8 cellular contexts compared by ENCODE assay signal in the genomic region with DNA sequence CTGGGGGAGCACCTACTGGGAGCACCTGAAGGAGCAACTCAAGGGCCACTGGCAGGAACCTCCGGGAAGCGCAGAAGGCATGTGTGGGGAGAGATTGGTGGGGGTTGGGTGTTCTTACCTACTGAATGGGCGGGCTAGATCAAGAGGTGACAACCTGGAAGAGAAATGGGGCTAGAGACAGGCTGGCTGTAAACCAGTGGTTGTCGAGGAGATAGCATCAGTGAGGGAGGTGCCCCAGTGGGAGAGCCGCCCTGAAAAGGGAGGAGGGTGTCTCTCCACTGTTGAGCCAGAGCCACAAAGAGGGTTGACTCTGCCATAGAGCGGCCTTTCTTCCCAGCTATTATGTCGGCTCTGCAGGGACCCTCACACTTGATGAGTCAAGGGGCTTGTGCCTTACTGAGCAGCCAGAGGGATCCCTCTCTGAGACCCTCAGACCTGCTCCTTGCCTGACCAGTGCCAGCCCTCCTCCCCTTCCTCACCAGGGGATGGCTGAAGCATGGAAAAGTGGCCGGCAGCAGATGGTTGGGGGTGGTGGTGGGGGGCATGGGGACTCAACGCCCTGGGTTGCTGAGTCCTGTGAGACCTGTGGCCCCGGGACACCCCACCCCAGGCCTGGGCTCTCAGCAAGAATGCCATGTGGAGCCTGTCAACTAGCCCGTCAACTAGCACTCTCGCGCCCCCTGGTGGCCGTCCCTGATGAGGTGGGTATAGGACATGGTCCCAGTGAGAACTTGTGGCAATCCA. TPM values are rescaled to one million over a fixed set of nuclear protein-coding genes. Genes with fewer than 3 reads are reported as not detected.
A peak's percentile ranks its signal among the peaks of the same experiment; 100 is the strongest.
DNase-seq lines count a peak whose midpoint lies in the region; ATAC-seq and TF ChIP-seq lines count a peak whose summit lies in the region.

No MANE protein-coding gene starts in this region.

- no peak overlapping the region for H3K27ac ChIP-seq in smooth muscle cell (ENCODE audit: low read depth)

- no peak overlapping the region for H2AFZ ChIP-seq in smooth muscle cell (ENCODE audit: low read depth)

- H3F3A ChIP-seq in smooth muscle cell (ENCODE audit: low read depth): no peaks in the 10 kb centered on the region

- in situ Hi-C loops in astrocyte of the spinal cord (cut with HindIII; ENCODE audit: low sequenced_read_pairs): no loop called here

- no peaks in the 10 kb centered on the region for H3K4me1 ChIP-seq in smooth muscle cell (ENCODE audit: low read depth)

- H3K4me3 ChIP-seq in astrocyte of the spinal cord (ENCODE audit: low read depth, low read length) (no peak overlapping the region), smooth muscle cell (no peak overlapping the region)

- DNase-seq in GM10266 (ENCODE audit: extremely low spot score): peak; percentile 81
- DNase-seq in NCI-H2081 treated with DMSO at 0.1 percent for 48 hours (lab: John Stamatoyannopoulos, UW): peak; percentile 27
- DNase-seq in UCSD-AML1 (lab: John Stamatoyannopoulos, UW; ENCODE audit: unreplicated experiment): peak; percentile 72
- DNase-seq in astrocyte of the spinal cord (ENCODE audit: low read depth, low spot score): peak; percentile 67
- peak; percentile 14 to 98 (median 77) for DNase-seq in hypothalamus (lab: John Stamatoyannopoulos, UW)
- peak; percentile 44 for DNase-seq in smooth muscle cell (lab: John Stamatoyannopoulos, UW; ENCODE audit: unreplicated experiment)
- DNase-seq in NCI-H2227 treated with DMSO at 0.1 percent for 48 hours (lab: John Stamatoyannopoulos, UW): no peak

- WGBS in smooth muscle cell (ENCODE audit: low lambda C conversion rate): 54% methylated on average over 12 of the region's 14 CpGs

- H3K9me3 ChIP-seq in smooth muscle cell (replicated peaks; ENCODE audit: low read depth): no peaks in the 10 kb centered on the region

- H3K36me3 ChIP-seq in smooth muscle cell (ENCODE audit: low read depth): no peaks in the 10 kb centered on the region

- no peak overlapping the region for H3K4me2 ChIP-seq in smooth muscle cell

- TF ChIP-seq CTCF in GM10266 (IDR thresholded peaks at IDR 0.05; ENCODE audit: control insufficient read depth, insufficient read depth, low read depth, missing control alignments) (peak; percentile 89), astrocyte of the spinal cord (IDR thresholded peaks at IDR 0.05; ENCODE audit: low read depth, low read length) (peak; percentile 88), smooth muscle cell (IDR thresholded peaks at IDR 0.05; ENCODE audit: borderline replicate concordance, insufficient read depth, poor library complexity, severe bottlenecking) (peak; percentile 74)

- H3K27me3 ChIP-seq in smooth muscle cell (ENCODE audit: low read depth): no peaks in the 10 kb centered on the region

- no peaks in the 10 kb centered on the region for H4K20me1 ChIP-seq in smooth muscle cell (ENCODE audit: low read depth)

- H3K9ac ChIP-seq in smooth muscle cell (ENCODE audit: low read depth): no peak overlapping the region

- H3K79me2 ChIP-seq in smooth muscle cell (ENCODE audit: low read depth): no peaks in the 10 kb centered on the region

- peak; percentile 69 for ATAC-seq in HG02798 (IDR thresholded peaks at IDR 0.05; ENCODE audit: poor library complexity, unreplicated experiment)

RNA-seq across cellular contexts. Expression of a gene that starts 36.4 kb away (rescaled TPM):
- total RNA-seq in smooth muscle cell: 24.3 and 25.3 TPM in 2 replicates
- 2.3 and 4.5 TPM in 2 replicates for polyA plus RNA-seq in smooth muscle cell

RNA-seq across cellular contexts. Expression of a gene that starts 57.0 kb away (rescaled TPM):
- 0.04 and 0.27 TPM in 2 replicates for total RNA-seq in smooth muscle cell
- 0.31 TPM in 1 of 2 replicates, not detected in the other for polyA plus RNA-seq in smooth muscle cell
